Comparison of ENCODE assay signal across 5 cellular contexts in genomic region chr2:130536654-130537053, GRCh38. TPM values are rescaled to one million over a fixed set of nuclear protein-coding genes. Genes with fewer than 3 reads are reported as not detected.
"Had no signal": no experiment of that assay in that cellular context is flagged by ENCODE, and none has a peak within 500 bp of the region (broad histone marks: within the 10 kb centered on the region; RNA-seq: fewer than 3 reads in every experiment).

No MANE protein-coding gene starts in this region.

RNA-seq across cellular contexts. Expression of gene CFC1B, which starts 15.6 kb away (rescaled TPM):
- total RNA-seq: HT-29, HT1080, IMR-90, K562 had no signal
- polyA plus RNA-seq: IgD-negative memory B cell, IMR-90, K562 had no signal

RNA-seq across cellular contexts. Expression of gene POTEI, which starts 27.5 kb away (rescaled TPM):
- total RNA-seq: IMR-90 had no signal
- polyA plus RNA-seq: IgD-negative memory B cell, IMR-90 had no signal
